In genomic region chr2:189933041-189933440, GRCh38 we compare ENCODE assay signal across 2 cellular contexts.
TF ChIP-seq lines count a peak whose summit lies in the region.

No MANE protein-coding gene starts in this region.

TF ChIP-seq in SK-N-SH, 30 proteins besides CTCF, POLR2A, EP300 and RAD21 (continued from another document):
- TF ChIP-seq FOXM1 (IDR thresholded peaks at IDR 0.05; ENCODE audit: low read depth), result no peak
- TF ChIP-seq RCOR1 (IDR thresholded peaks at IDR 0.05; ENCODE audit: low read length), result no peak
- no peak for TF ChIP-seq TAF1 (IDR thresholded peaks at IDR 0.05; ENCODE audit: borderline replicate concordance, low read depth, low read length)
- TF ChIP-seq RXRA (IDR thresholded peaks at IDR 0.05; ENCODE audit: borderline replicate concordance, low read depth), result no peak
- TF ChIP-seq NRF1 (IDR thresholded peaks at IDR 0.05; ENCODE audit: low read depth, low read length), result no peak
- TF ChIP-seq MAX (IDR thresholded peaks at IDR 0.05; ENCODE audit: low read depth), result no peak
- TF ChIP-seq USF1 (IDR thresholded peaks at IDR 0.05; ENCODE audit: borderline replicate concordance, low read depth), result no peak

TF ChIP-seq in SK-N-SH treated with all-trans-retinoic acid at 6 μM for 48 hours, 23 proteins besides CTCF, POLR2A, EP300 and RAD21 (continued from another document):
- TF ChIP-seq, protein P1, sequence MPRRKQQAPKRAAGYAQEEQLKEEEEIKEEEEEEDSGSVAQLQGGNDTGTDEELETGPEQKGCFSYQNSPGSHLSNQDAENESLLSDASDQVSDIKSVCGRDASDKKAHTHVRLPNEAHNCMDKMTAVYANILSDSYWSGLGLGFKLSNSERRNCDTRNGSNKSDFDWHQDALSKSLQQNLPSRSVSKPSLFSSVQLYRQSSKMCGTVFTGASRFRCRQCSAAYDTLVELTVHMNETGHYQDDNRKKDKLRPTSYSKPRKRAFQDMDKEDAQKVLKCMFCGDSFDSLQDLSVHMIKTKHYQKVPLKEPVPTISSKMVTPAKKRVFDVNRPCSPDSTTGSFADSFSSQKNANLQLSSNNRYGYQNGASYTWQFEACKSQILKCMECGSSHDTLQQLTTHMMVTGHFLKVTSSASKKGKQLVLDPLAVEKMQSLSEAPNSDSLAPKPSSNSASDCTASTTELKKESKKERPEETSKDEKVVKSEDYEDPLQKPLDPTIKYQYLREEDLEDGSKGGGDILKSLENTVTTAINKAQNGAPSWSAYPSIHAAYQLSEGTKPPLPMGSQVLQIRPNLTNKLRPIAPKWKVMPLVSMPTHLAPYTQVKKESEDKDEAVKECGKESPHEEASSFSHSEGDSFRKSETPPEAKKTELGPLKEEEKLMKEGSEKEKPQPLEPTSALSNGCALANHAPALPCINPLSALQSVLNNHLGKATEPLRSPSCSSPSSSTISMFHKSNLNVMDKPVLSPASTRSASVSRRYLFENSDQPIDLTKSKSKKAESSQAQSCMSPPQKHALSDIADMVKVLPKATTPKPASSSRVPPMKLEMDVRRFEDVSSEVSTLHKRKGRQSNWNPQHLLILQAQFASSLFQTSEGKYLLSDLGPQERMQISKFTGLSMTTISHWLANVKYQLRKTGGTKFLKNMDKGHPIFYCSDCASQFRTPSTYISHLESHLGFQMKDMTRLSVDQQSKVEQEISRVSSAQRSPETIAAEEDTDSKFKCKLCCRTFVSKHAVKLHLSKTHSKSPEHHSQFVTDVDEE (CRISPR knock-in tag; IDR thresholded peaks at IDR 0.05), result no peak
- TF ChIP-seq ZC3H10 (CRISPR knock-in tag; IDR thresholded peaks at IDR 0.05) (no peak), ARNTL (CRISPR knock-in tag; IDR thresholded peaks at IDR 0.05; ENCODE audit: borderline replicate concordance, low read depth) (no peak), TOX (CRISPR knock-in tag; IDR thresholded peaks at IDR 0.05; ENCODE audit: borderline replicate concordance) (no peak), BACH2 (CRISPR knock-in tag; IDR thresholded peaks at IDR 0.05; ENCODE audit: borderline replicate concordance) (no peak), RARB (CRISPR knock-in tag; IDR thresholded peaks at IDR 0.05) (no peak), CSDC2 (CRISPR knock-in tag; IDR thresholded peaks at IDR 0.05) (no peak), OSR1 (CRISPR knock-in tag; IDR thresholded peaks at IDR 0.05) (no peak), ZNF565 (CRISPR knock-in tag; conservative IDR thresholded peaks at IDR 0.05; ENCODE audit: low read depth) (no peak), PPARA (CRISPR knock-in tag; IDR thresholded peaks at IDR 0.05; ENCODE audit: borderline replicate concordance) (no peak)
- TF ChIP-seq, protein P2, sequence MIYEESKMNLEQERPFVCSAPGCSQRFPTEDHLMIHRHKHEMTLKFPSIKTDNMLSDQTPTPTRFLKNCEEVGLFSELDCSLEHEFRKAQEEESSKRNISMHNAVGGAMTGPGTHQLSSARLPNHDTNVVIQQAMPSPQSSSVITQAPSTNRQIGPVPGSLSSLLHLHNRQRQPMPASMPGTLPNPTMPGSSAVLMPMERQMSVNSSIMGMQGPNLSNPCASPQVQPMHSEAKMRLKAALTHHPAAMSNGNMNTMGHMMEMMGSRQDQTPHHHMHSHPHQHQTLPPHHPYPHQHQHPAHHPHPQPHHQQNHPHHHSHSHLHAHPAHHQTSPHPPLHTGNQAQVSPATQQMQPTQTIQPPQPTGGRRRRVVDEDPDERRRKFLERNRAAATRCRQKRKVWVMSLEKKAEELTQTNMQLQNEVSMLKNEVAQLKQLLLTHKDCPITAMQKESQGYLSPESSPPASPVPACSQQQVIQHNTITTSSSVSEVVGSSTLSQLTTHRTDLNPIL (CRISPR knock-in tag; IDR thresholded peaks at IDR 0.05; ENCODE audit: low read depth), result no peak
